In the genomic region with DNA sequence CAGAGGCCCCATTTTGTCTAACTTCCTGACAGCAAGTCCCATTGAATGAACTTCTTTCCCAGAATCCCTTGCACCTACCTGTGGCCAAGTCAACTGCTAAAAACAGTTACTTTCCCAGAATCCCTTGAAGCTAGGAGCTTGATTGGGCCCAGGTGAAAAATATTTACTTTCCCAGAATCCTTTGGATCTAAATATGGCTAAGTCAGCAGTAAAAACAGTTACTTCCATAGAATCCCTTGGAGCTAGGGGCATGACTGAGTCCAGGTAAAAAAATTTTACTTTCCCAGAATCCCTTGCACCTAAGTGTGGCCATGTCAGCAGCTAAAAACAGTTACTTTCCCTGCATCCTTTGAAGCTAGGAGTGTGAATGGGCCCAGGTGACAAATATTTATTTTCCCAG, we compare ENCODE assay signal across 28 cellular contexts. TPM values are rescaled to one million over a fixed set of nuclear protein-coding genes. Genes with fewer than 3 reads are reported as not detected.
"Had no signal": no experiment of that assay in that cellular context is flagged by ENCODE, and none has a peak within 500 bp of the region (broad histone marks: within the 10 kb centered on the region; RNA-seq: fewer than 3 reads in every experiment).

No MANE protein-coding gene starts in this region.

- DNase-seq: activated CD4-positive, alpha-beta T cell treated with anti-CD3 and anti-CD28 coated beads for 48 hours; activated CD4-positive, alpha-beta T cell treated with anti-CD3 and anti-CD28 coated beads, Interleukin-2, amount 50 U/mL, for 4 hours; activated CD4-positive, CD25-positive, alpha-beta regulatory T cell treated with anti-CD3 and anti-CD28 coated beads, Interleukin-2, amount 50 U/mL, for 72 hours; activated CD8-positive, alpha-beta memory T cell treated with anti-CD3 and anti-CD28 coated beads, Interleukin-2, amount 50 U/mL, for 48 hours; activated CD8-positive, alpha-beta T cell treated with anti-CD3 and anti-CD28 coated beads, Interleukin-2, amount 10 ng/mL, durations not matched to agents 7 days and 5 days; activated effector memory CD4-positive, alpha-beta T cell treated with Interleukin-2 at 50 U/mL for 16 hours; activated naive CD4-positive, alpha-beta T cell; activated T-cell treated with anti-CD3 and anti-CD28 coated beads, Interleukin-2, amount 50 U/mL, for 1 hour; aorta; caudate nucleus; colonic mucosa; NCI-H1048; NCI-H146; NCI-H187 treated with DMSO at 0.1 percent for 48 hours; NCI-H2081 treated with DMSO at 0.1 percent for 48 hours; NCI-H2227 treated with DMSO at 0.1 percent for 48 hours; NCI-H446 treated with DMSO at 0.1 percent for 48 hours; NCI-H524 treated with DMSO at 0.1 percent for 48 hours; NCI-H82; Peyer's patch; SHP77; T-helper 17 cell; T-helper 9 cell had no signal

- H3K36me3 ChIP-seq: breast epithelium, colonic mucosa, Peyer's patch, SJSA1 had no signal

- H3K4me3 ChIP-seq: breast epithelium, colonic mucosa, Peyer's patch, SJSA1 had no signal

- ATAC-seq: activated CD8-positive, alpha-beta T cell treated with anti-CD3 and anti-CD28 coated beads, Interleukin-2, amount 10 ng/mL, durations not matched to agents 7 days and 5 days; T-helper 17 cell; WTC11 had no signal

- H3K9me3 ChIP-seq: breast epithelium, colonic mucosa, Peyer's patch had no signal

- H3K27ac ChIP-seq: breast epithelium, colonic mucosa, Peyer's patch, SJSA1 had no signal

RNA-seq across cellular contexts. Expression of gene MEIS3, which starts 13.2 kb away (rescaled TPM):
- total RNA-seq: activated CD8-positive, alpha-beta T cell treated with anti-CD3 and anti-CD28 coated beads, Interleukin-2, amount 10 ng/mL, durations not matched to agents 7 days and 5 days; activated T-helper 1 cell treated with anti-CD3 and anti-CD28 coated beads, Interleukin-12 subunit alpha, Interleukin-12 subunit beta, Interleukin-2, Interleukin-4 antibody, amounts not matched to agents 30 ng/mL and 10 ng/mL and 1 ng/mL, durations not matched to agents 14 hours and 24 hours and 36 hours had no signal

RNA-seq across cellular contexts. Expression of gene SLC8A2, which starts 39.2 kb away (rescaled TPM):
- total RNA-seq: activated T-helper 1 cell treated with anti-CD3 and anti-CD28 coated beads, Interleukin-12 subunit alpha, Interleukin-12 subunit beta, Interleukin-2, Interleukin-4 antibody, amounts not matched to agents 30 ng/mL and 10 ng/mL and 1 ng/mL, durations not matched to agents 14 hours and 24 hours and 36 hours; M059J; SJSA1; T-helper 17 cell had no signal
- polyA plus RNA-seq: aorta had no signal
